Comparison of ENCODE assay signal across 8 cellular contexts in genomic region chr5:77030097-77031071, GRCh38. TPM values are rescaled to one million over a fixed set of nuclear protein-coding genes. Genes with fewer than 3 reads are reported as not detected.
A peak's percentile ranks its signal among the peaks of the same experiment; 100 is the strongest.
DNase-seq lines count a peak whose midpoint lies in the region; ATAC-seq, FAIRE-seq and TF ChIP-seq lines count a peak whose summit lies in the region.

AGGF1 (plus strand) TSS chr5:77030404; CDS start chr5:77030767, 363 bp downstream.

- no peak within 1 kb of the TSS for H3K14ac ChIP-seq in H1 (ENCODE audit: insufficient read length)

- H3K36me3 Mint-ChIP-seq in activated CD8-positive, alpha-beta memory T cell treated with anti-CD3 and anti-CD28 coated beads, Interleukin-2, amount 10 ng/mL, durations not matched to agents 7 days and 5 days: peaks cover 28% of the 10 kb centered on the region
- peaks cover 7% of the 10 kb centered on the region for H3K36me3 Mint-ChIP-seq in memory B cell

- H3K4ac ChIP-seq in H1 (replicated peaks; ENCODE audit: insufficient read length, low read depth, low read length): peak within 1 kb of the TSS; percentile 66

- no peaks in the 10 kb centered on the region for H3K79me2 ChIP-seq in H1 (ENCODE audit: control insufficient read depth in 1 of 2, insufficient read depth in 2 of 2, low read length in 2 of 2)

- peak within 1 kb of the TSS; percentile 95 for H3K27ac Mint-ChIP-seq in activated CD8-positive, alpha-beta memory T cell treated with anti-CD3 and anti-CD28 coated beads, Interleukin-2, amount 10 ng/mL, durations not matched to agents 7 days and 5 days
- peak within 1 kb of the TSS; percentile 84 for H3K27ac Mint-ChIP-seq in memory B cell

- POLR2A ChIA-PET in H1 (lab: Charles Lee; ENCODE audit: partially characterized antibody): interaction anchor here (0.8 to 1.9 kb wide), 10 partner anchors 12 to 226 kb away, joined by 3 to 17 read pairs (median 4); partner anchors contain the start of gene ZBED3

- CTCF ChIA-PET in activated CD8-positive, alpha-beta memory T cell treated with anti-CD3 and anti-CD28 coated beads, Interleukin-2, amount 10 ng/mL, durations not matched to agents 7 days and 5 days (lab: Charles Lee): interaction anchor here (0.7 to 2.2 kb wide), 13 partner anchors 13 to 877 kb away, joined by 3 to 12 read pairs (median 3); partner anchors contain the start of genes F2R and WDR41
- CTCF ChIA-PET in H1 (lab: Charles Lee; ENCODE audit: partially characterized antibody): interaction anchor here (0.5 to 1.9 kb wide), 7 partner anchors 47 to 569 kb away, joined by 3 to 6 read pairs (median 4); no protein-coding TSS in a partner anchor

- TF ChIP-seq POLR2A in H1 (IDR thresholded peaks at IDR 0.05; ENCODE audit: control extremely low read depth in 1 of 2, low read depth in 2 of 2, low read length in 2 of 2): peak in 1 of 2 experiments; percentile 73; a peak in 2 of 3 replicates

- H3K23ac ChIP-seq in H1 (ENCODE audit: insufficient read length): no peak within 1 kb of the TSS

- peaks cover 17 to 18% of the 10 kb centered on the region in 2 experiments for H3K9me3 ChIP-seq in H1 (ENCODE audit: insufficient read depth in 2 of 2, low read depth in 1 of 2, low read length in 1 of 2)

- no peak within 1 kb of the TSS for H2BK15ac ChIP-seq in H1 (ENCODE audit: low read length)

- H3K9ac ChIP-seq in H1 (replicated peaks in 1 of 4; ENCODE audit: extremely low read depth in 1 of 4, low read depth in 3 of 4, low read length in 3 of 4): peak within 1 kb of the TSS; percentile 37 to 84 (median 72)

- peak within 1 kb of the TSS; percentile 48; the same call in 1 of the 2 replicates for H3K27ac ChIP-seq in H1 (ENCODE audit: low read depth, low read length)

- H3K4me1 ChIP-seq in H1 (replicated peaks in 1 of 4; ENCODE audit: control insufficient read depth in 3 of 4, insufficient read depth in 4 of 4, low read length in 3 of 4): peaks cover 0 to 7% (median 0%) of the 10 kb centered on the region in 4 experiments; a peak in 1 of 7 replicates

- ATAC-seq in GM21360 (IDR thresholded peaks at IDR 0.05; ENCODE audit: unreplicated experiment) (peak; percentile 94), memory B cell (ENCODE audit: low read depth) (peak; percentile 97)
- ATAC-seq in activated CD8-positive, alpha-beta memory T cell treated with anti-CD3 and anti-CD28 coated beads, Interleukin-2, amount 10 ng/mL, durations not matched to agents 7 days and 5 days: peak; percentile 98

- TF ChIP-seq EP300 in H1 (IDR thresholded peaks at IDR 0.05; ENCODE audit: borderline replicate concordance in 1 of 2, low read depth in 2 of 2, low read length in 2 of 2): no peak

- H2BK5ac ChIP-seq in H1 (ENCODE audit: low read depth, low read length): 0 out of 2 replicates have a peak within 1 kb of the TSS, but pooled peaks have one; percentile 27

- H2BK12ac ChIP-seq in H1 (ENCODE audit: low read depth, low read length): peak within 1 kb of the TSS; percentile 88; the same call in 1 of the 2 replicates

- H3K56ac ChIP-seq in H1 (replicated peaks; ENCODE audit: insufficient read length, low read depth, low read length): peak within 1 kb of the TSS; percentile 63

- H2AFZ ChIP-seq in H1 (ENCODE audit: low read length): peak within 1 kb of the TSS; percentile 63

- peak; percentile 65 for FAIRE-seq in H1 (lab: Jason Lieb, UNC)

- peaks cover 2 to 4% of the 10 kb centered on the region in 2 experiments for H4K20me1 ChIP-seq in H1 (replicated peaks in 1 of 2; ENCODE audit: control insufficient read depth in 1 of 2, insufficient read depth in 2 of 2, low read length in 2 of 2)

- WGBS in H1 (ENCODE audit: extremely low coverage in 1 of 2, insufficient coverage in 1 of 2, insufficient read length in 1 of 2, insufficient replicate concordance in 2 of 2, low coverage in 1 of 2, low lambda C conversion rate in 2 of 2, missing lambda C conversion rate in 1 of 2), 2 experiments: 4% methylated on average over 82 of the region's 82 CpGs; no CpG with 5 or more reads in 1 of the 2 experiments

- TF ChIP-seq RAD21 in H1 (IDR thresholded peaks at IDR 0.05 in 1 of 2, conservative IDR thresholded peaks at IDR 0.05 in 1 of 2; ENCODE audit: low read depth in 2 of 2, low read length in 2 of 2): no peak

- peak within 1 kb of the TSS; percentile 55 for H4K5ac ChIP-seq in H1 (ENCODE audit: insufficient read length, low read depth, low read length)

- DNase-seq in COLO668 (lab: John Stamatoyannopoulos, UW; ENCODE audit: unreplicated experiment): peak; percentile 88
- peak; percentile 92 for DNase-seq in HT1080 (ENCODE audit: low read depth)
- peak; percentile 98 for DNase-seq in NOMO-1 treated with DMSO at 0.1 percent for 48 hours (lab: John Stamatoyannopoulos, UW; ENCODE audit: unreplicated experiment)
- DNase-seq in activated CD8-positive, alpha-beta memory T cell treated with anti-CD3 and anti-CD28 coated beads, Interleukin-2, amount 10 ng/mL, durations not matched to agents 7 days and 5 days: peak; percentile 96
- DNase-seq in H1 (ENCODE audit: low read depth in 1 of 2, low spot score in 2 of 2): peak; percentile 79 to 85
- DNase-seq in memory B cell (ENCODE audit: low spot score in 2 of 2): peak; percentile 63 to 70
- peak; percentile 84 for DNase-seq in stimulated activated CD8-positive, alpha-beta memory T cell treated with anti-CD3 and anti-CD28 coated beads, Interleukin-12 subunit alpha, Interleukin-12 subunit beta, amount 100 ng/mL, for 24 hours (ENCODE audit: extremely low read depth)

- H3K4me3 Mint-ChIP-seq in activated CD8-positive, alpha-beta memory T cell treated with anti-CD3 and anti-CD28 coated beads, Interleukin-2, amount 10 ng/mL, durations not matched to agents 7 days and 5 days: peak within 1 kb of the TSS; percentile 97
- peak within 1 kb of the TSS; percentile 93 for H3K4me3 Mint-ChIP-seq in memory B cell

- no peak for TF ChIP-seq CTCF in H1 (IDR thresholded peaks at IDR 0.05; ENCODE audit: control extremely low read depth in 1 of 3, insufficient read depth in 1 of 3, low read depth in 1 of 3, low read length in 3 of 3)

- peaks cover 0 to 7% (median 3%) of the 10 kb centered on the region in 4 experiments; a peak in 4 of 7 replicates for H3K27me3 ChIP-seq in H1 (replicated peaks in 1 of 4; ENCODE audit: control insufficient read depth in 3 of 4, extremely low read depth in 1 of 4, insufficient read depth in 3 of 4, low read length in 3 of 4)

- H3K9me3 Mint-ChIP-seq in activated CD8-positive, alpha-beta memory T cell treated with anti-CD3 and anti-CD28 coated beads, Interleukin-2, amount 10 ng/mL, durations not matched to agents 7 days and 5 days (ENCODE audit: low read depth): peaks cover 11% of the 10 kb centered on the region
- H3K9me3 Mint-ChIP-seq in memory B cell: peaks cover 8% of the 10 kb centered on the region

- H2BK20ac ChIP-seq in H1 (ENCODE audit: low read length): no peak within 1 kb of the TSS

- H3K36me3 ChIP-seq in H1 (ENCODE audit: control insufficient read depth in 2 of 4, insufficient read depth in 4 of 4, low read length in 3 of 4): peaks cover 0 to 4% (median 2%) of the 10 kb centered on the region in 4 experiments; a peak in 2 of 8 replicates

- peaks cover 35% of the 10 kb centered on the region for H3K4me1 Mint-ChIP-seq in activated CD8-positive, alpha-beta memory T cell treated with anti-CD3 and anti-CD28 coated beads, Interleukin-2, amount 10 ng/mL, durations not matched to agents 7 days and 5 days
- peaks cover 5% of the 10 kb centered on the region for H3K4me1 Mint-ChIP-seq in memory B cell

- peak within 1 kb of the TSS; percentile 63 to 82 (median 70) for H3K4me3 ChIP-seq in H1 (ENCODE audit: extremely low read depth in 1 of 4, insufficient read depth in 2 of 4, low read depth in 3 of 4, low read length in 4 of 4)

- H2AK5ac ChIP-seq in H1 (ENCODE audit: low read depth, low read length): no peak within 1 kb of the TSS

- peak within 1 kb of the TSS; percentile 82 for H4K91ac ChIP-seq in H1 (replicated peaks; ENCODE audit: insufficient read length, low read length)

- H3K23me2 ChIP-seq in H1 (ENCODE audit: low read depth, low read length): peaks cover 5% of the 10 kb centered on the region; the same call in 1 of the 2 replicates

- peak within 1 kb of the TSS; percentile 66 to 84 for H3K4me2 ChIP-seq in H1 (ENCODE audit: insufficient read depth in 1 of 2, low read depth in 2 of 2, low read length in 2 of 2)

- H3K27me3 Mint-ChIP-seq in activated CD8-positive, alpha-beta memory T cell treated with anti-CD3 and anti-CD28 coated beads, Interleukin-2, amount 10 ng/mL, durations not matched to agents 7 days and 5 days: no peaks in the 10 kb centered on the region
- no peaks in the 10 kb centered on the region for H3K27me3 Mint-ChIP-seq in memory B cell

- no peaks in the 10 kb centered on the region; the same call in 1 of the 2 replicates for H3K79me1 ChIP-seq in H1 (ENCODE audit: low read depth, low read length)

- H4K8ac ChIP-seq in H1 (ENCODE audit: extremely low read depth, insufficient read depth, low read length): peak within 1 kb of the TSS; percentile 94

- peak within 1 kb of the TSS; percentile 63; the same call in 1 of the 2 replicates for H3K18ac ChIP-seq in H1 (ENCODE audit: extremely low read depth, low read length)

- no peak within 1 kb of the TSS for H2BK120ac ChIP-seq in H1 (replicated peaks; ENCODE audit: low read depth, low read length)

TF ChIP-seq in H1, 55 proteins besides CTCF, POLR2A, EP300 and RAD21 (continues in another document):
- TF ChIP-seq SIRT6 (IDR thresholded peaks at IDR 0.05; ENCODE audit: low read length) (no peak), CBX5 (IDR thresholded peaks at IDR 0.05; ENCODE audit: low read depth, low read length) (no peak), TAF7 (optimal IDR thresholded peaks at IDR 0.05; ENCODE audit: borderline replicate concordance, low read depth, low read length) (no peak), SAP30 (IDR thresholded peaks at IDR 0.05; ENCODE audit: insufficient read depth, insufficient replicate concordance, low read length) (no peak), TBP (IDR thresholded peaks at IDR 0.05; ENCODE audit: low read depth, low read length) (peak; percentile 32; the same call in 1 of the 2 replicates), SP2 (IDR thresholded peaks at IDR 0.05; ENCODE audit: low read length) (no peak)

RNA-seq across cellular contexts. Expression of gene AGGF1, which starts in this region (rescaled TPM):
- 24.4 and 25.2 TPM in 2 replicates for total RNA-seq in HT1080 (2014; rRNA removed; shearing (Covaris generic))
- 20.5 and 29.2 TPM in 2 replicates for polyA plus RNA-seq in HT1080 (2015; cell fraction: cytosol; rRNA removed)
- 25.9 and 29.0 TPM in 2 replicates for polyA plus RNA-seq in HT1080 (2015; cell fraction: nucleus; rRNA removed)
- 10 to 100 TPM; 28.6 to 29.3 TPM for total RNA-seq in activated CD8-positive, alpha-beta memory T cell treated with anti-CD3 and anti-CD28 coated beads, Interleukin-2, amount 10 ng/mL, durations not matched to agents 7 days and 5 days
- total RNA-seq in H1 (2021; fragmentation: NEBNext Ultra II Directional; extraction: Animal tissue kit (Norgen Biotek cat#: 25700)): 18.7 and 19.0 TPM in 2 replicates
- polyA plus RNA-seq in H1 (2011; rRNA removed): 7.1 and 7.3 TPM in 2 replicates
- polyA plus RNA-seq in H1 (2011; cell fraction: cytosol; rRNA removed): 9.2 TPM
- 13.1 TPM for polyA plus RNA-seq in H1 (2011; cell fraction: nucleus; rRNA removed)
- polyA plus RNA-seq in H1 (2012, experiment 1 of 2): 7.2 to 10.5 TPM (median 8.0 TPM) in 4 replicates
- polyA plus RNA-seq in H1 (2012, experiment 2 of 2): 0.67 TPM
- polyA plus RNA-seq in H1 (2013, experiment 1 of 2): 18.6 TPM
- polyA plus RNA-seq in H1 (2013, experiment 2 of 2): 17.0 TPM
- polyA minus RNA-seq in H1 (2011; rRNA and poly(A)+ RNA removed): 4.3 and 5.4 TPM in 2 replicates
- polyA minus RNA-seq in H1 (2011; cell fraction: cytosol; rRNA and poly(A)+ RNA removed): 11.8 TPM
- polyA minus RNA-seq in H1 (2011; cell fraction: nucleus; rRNA and poly(A)+ RNA removed): 24.8 TPM

Comparison
In these comparisons a context has a peak if more than half of its experiments do, and no peak if none do; other contexts are left out.
1. Peak in every context shown above with its lines: DNase-seq, ATAC-seq, H3K4me3 ChIP-seq and H3K27ac ChIP-seq.